Comparison of ENCODE assay signal across 29 cellular contexts in genomic region chr2:120815292-120815691, GRCh38.
"Had no signal": no experiment of that assay in that cellular context is flagged by ENCODE, and none has a peak within 500 bp of the region (broad histone marks: within the 10 kb centered on the region; RNA-seq: fewer than 3 reads in every experiment).

No MANE protein-coding gene starts in this region.

- H3K36me3 Mint-ChIP-seq: activated CD4-positive, alpha-beta memory T cell treated with anti-CD3 and anti-CD28 coated beads for 36 hours; activated naive CD4-positive, alpha-beta T cell treated with anti-CD3 and anti-CD28 coated beads, Interleukin-2, amount 10 ng/mL, durations not matched to agents 7 days and 5 days; activated naive CD8-positive, alpha-beta T cell treated with anti-CD3 and anti-CD28 coated beads, Interleukin-2, amount 10 ng/mL, durations not matched to agents 7 days and 5 days had no signal

- H3K27ac ChIP-seq: ascending aorta, brain microvascular endothelial cell, gastrocnemius medialis, hepatocyte, parathyroid adenoma, suprapubic skin, tibial artery, upper lobe of right lung, VCaP had no signal

- H3K27me3 Mint-ChIP-seq: activated naive CD8-positive, alpha-beta T cell treated with anti-CD3 and anti-CD28 coated beads, Interleukin-2, amount 10 ng/mL, durations not matched to agents 7 days and 5 days had no signal

- H3K4me2 ChIP-seq: hepatocyte had no signal

- DNase-seq: activated CD4-positive, alpha-beta memory T cell treated with anti-CD3 and anti-CD28 coated beads for 36 hours; activated CD4-positive, alpha-beta T cell treated with anti-CD3 and anti-CD28 coated beads for 48 hours; activated CD8-positive, alpha-beta memory T cell treated with anti-CD3 and anti-CD28 coated beads, Interleukin-2, amount 50 U/mL, for 4 hours; activated effector memory CD4-positive, alpha-beta T cell treated with anti-CD3 and anti-CD28 coated beads, Interleukin-2, amount 50 U/mL, for 16 hours; activated naive CD4-positive, alpha-beta T cell treated with anti-CD3 and anti-CD28 coated beads, Interleukin-2, amount 10 ng/mL, durations not matched to agents 7 days and 5 days; activated naive CD8-positive, alpha-beta T cell treated with anti-CD3 and anti-CD28 coated beads, Interleukin-2, amount 10 ng/mL, durations not matched to agents 7 days and 5 days; activated T-cell treated with anti-CD3 and anti-CD28 coated beads, Interleukin-2, amount 50 U/mL, for 1 hour; brain microvascular endothelial cell; cortex of kidney; effector memory CD8-positive, alpha-beta T cell; erythroblast; gastrocnemius medialis; glutamatergic neuron; islet precursor cell; left colon; nucleus accumbens; stimulated activated naive CD4-positive, alpha-beta T cell; T-helper 1 cell; upper lobe of right lung had no signal

- H3K27ac Mint-ChIP-seq: activated CD4-positive, alpha-beta memory T cell treated with anti-CD3 and anti-CD28 coated beads for 36 hours; activated naive CD4-positive, alpha-beta T cell treated with anti-CD3 and anti-CD28 coated beads, Interleukin-2, amount 10 ng/mL, durations not matched to agents 7 days and 5 days; activated naive CD8-positive, alpha-beta T cell treated with anti-CD3 and anti-CD28 coated beads, Interleukin-2, amount 10 ng/mL, durations not matched to agents 7 days and 5 days; activated T-helper 1 cell treated with anti-CD3 and anti-CD28 coated beads, Interleukin-12 subunit alpha, Interleukin-12 subunit beta, Interleukin-2, Interleukin-4 antibody, amounts not matched to agents 30 ng/mL and 10 ng/mL and 1 ng/mL, durations not matched to agents 14 hours and 24 hours and 36 hours; effector memory CD8-positive, alpha-beta T cell had no signal

- H3K4me3 ChIP-seq: ascending aorta, gastrocnemius medialis, hepatocyte, lung, suprapubic skin, tibial artery, upper lobe of right lung had no signal

- H2AFZ ChIP-seq: hepatocyte, parathyroid adenoma had no signal

- H3K9me3 ChIP-seq: ascending aorta, gastrocnemius medialis, suprapubic skin, tibial artery, upper lobe of right lung had no signal

- H3K36me3 ChIP-seq: ascending aorta, brain microvascular endothelial cell, gastrocnemius medialis, suprapubic skin, tibial artery, upper lobe of right lung had no signal

- H3K4me3 Mint-ChIP-seq: activated CD4-positive, alpha-beta memory T cell treated with anti-CD3 and anti-CD28 coated beads for 36 hours; activated naive CD4-positive, alpha-beta T cell treated with anti-CD3 and anti-CD28 coated beads, Interleukin-2, amount 10 ng/mL, durations not matched to agents 7 days and 5 days; activated naive CD8-positive, alpha-beta T cell treated with anti-CD3 and anti-CD28 coated beads, Interleukin-2, amount 10 ng/mL, durations not matched to agents 7 days and 5 days; activated T-helper 1 cell treated with anti-CD3 and anti-CD28 coated beads, Interleukin-12 subunit alpha, Interleukin-12 subunit beta, Interleukin-2, Interleukin-4 antibody, amounts not matched to agents 30 ng/mL and 10 ng/mL and 1 ng/mL, durations not matched to agents 14 hours and 24 hours and 36 hours; effector memory CD8-positive, alpha-beta T cell had no signal

- H3K9ac ChIP-seq: parathyroid adenoma had no signal

- H3K4me1 ChIP-seq: gastrocnemius medialis, parathyroid adenoma, upper lobe of right lung had no signal

- H3K9me3 Mint-ChIP-seq: activated CD4-positive, alpha-beta memory T cell treated with anti-CD3 and anti-CD28 coated beads for 36 hours; activated naive CD4-positive, alpha-beta T cell treated with anti-CD3 and anti-CD28 coated beads, Interleukin-2, amount 10 ng/mL, durations not matched to agents 7 days and 5 days; activated naive CD8-positive, alpha-beta T cell treated with anti-CD3 and anti-CD28 coated beads, Interleukin-2, amount 10 ng/mL, durations not matched to agents 7 days and 5 days; activated T-helper 1 cell treated with anti-CD3 and anti-CD28 coated beads, Interleukin-12 subunit alpha, Interleukin-12 subunit beta, Interleukin-2, Interleukin-4 antibody, amounts not matched to agents 30 ng/mL and 10 ng/mL and 1 ng/mL, durations not matched to agents 14 hours and 24 hours and 36 hours; effector memory CD8-positive, alpha-beta T cell had no signal

- ATAC-seq: activated CD4-positive, CD25-positive, alpha-beta regulatory T cell treated with anti-CD3 and anti-CD28 coated beads, Interleukin-2, amount 50 U/mL, for 24 hours; effector memory CD8-positive, alpha-beta T cell; gastrocnemius medialis; left colon; right cardiac atrium; upper lobe of right lung had no signal

- H3K4me1 Mint-ChIP-seq: activated naive CD4-positive, alpha-beta T cell treated with anti-CD3 and anti-CD28 coated beads, Interleukin-2, amount 10 ng/mL, durations not matched to agents 7 days and 5 days had no signal

- H3K27me3 ChIP-seq: ascending aorta, brain microvascular endothelial cell, gastrocnemius medialis, hepatocyte, suprapubic skin, tibial artery, upper lobe of right lung had no signal
